In the genomic region with DNA sequence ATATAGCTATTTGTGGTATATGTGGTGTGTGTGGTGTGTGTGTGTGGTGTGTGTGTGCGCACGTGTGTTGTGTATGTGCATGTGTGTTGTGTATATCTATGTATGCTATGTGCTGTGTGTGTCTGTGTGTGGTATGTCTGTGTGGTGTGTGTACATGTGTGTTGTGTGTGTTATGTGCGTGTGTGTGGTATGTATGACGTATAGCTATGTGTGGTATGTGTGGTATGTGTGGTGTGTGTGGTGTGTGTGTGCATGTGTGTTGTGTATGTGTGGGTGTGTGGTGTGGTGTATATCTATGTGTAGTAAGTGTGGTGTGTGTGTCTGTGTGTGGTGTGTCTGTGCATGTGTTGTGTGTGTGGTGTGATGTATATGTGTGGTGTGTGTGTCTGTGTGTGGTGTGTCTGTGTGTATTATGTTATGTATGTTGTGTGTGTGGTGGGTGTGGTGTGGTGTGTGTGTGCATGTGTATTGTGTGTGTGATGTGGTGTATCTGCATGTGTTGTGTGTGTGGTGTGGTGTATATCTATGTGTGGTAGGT, we compare ENCODE assay signal across 24 cellular contexts. TPM values are rescaled to one million over a fixed set of nuclear protein-coding genes. Genes with fewer than 3 reads are reported as not detected.
"Had no signal": no experiment of that assay in that cellular context is flagged by ENCODE, and none has a peak within 500 bp of the region (broad histone marks: within the 10 kb centered on the region; RNA-seq: fewer than 3 reads in every experiment).

No MANE protein-coding gene starts in this region.

- FAIRE-seq: pancreas had no signal

- H3K27ac ChIP-seq: colonic mucosa, epithelial cell of prostate, foreskin keratinocyte, neutrophil, pancreas, skin epidermis, stomach, testis had no signal

- H3K27me3 ChIP-seq: colonic mucosa, foreskin keratinocyte, pancreas, testis, upper lobe of left lung had no signal

- H3K9me3 ChIP-seq: colonic mucosa, neutrophil, pancreas, stomach, testis, upper lobe of left lung had no signal

- DNase-seq: activated CD4-positive, alpha-beta T cell treated with anti-CD3 and anti-CD28 coated beads, Interleukin-2, amount 10 ng/mL, durations not matched to agents 24 days and 14 days; activated CD8-positive, alpha-beta T cell treated with anti-CD3 and anti-CD28 coated beads for 36 hours; activated naive CD4-positive, alpha-beta T cell treated with anti-CD3 and anti-CD28 coated beads for 36 hours; activated T-cell treated with anti-CD3 and anti-CD28 coated beads, Interleukin-2, amount 50 U/mL, for 24 hours; colonic mucosa; foreskin keratinocyte; glutamatergic neuron; mesendoderm; natural killer cell; pancreas; stimulated activated CD4-positive, alpha-beta T cell treated with anti-CD3 and anti-CD28 coated beads, Interleukin-4, amount 100 ng/mL, for 1 hour; stomach; T1000; testis had no signal

- H3K4me1 ChIP-seq: colonic mucosa, pancreas, testis had no signal

- H3K36me3 ChIP-seq: colonic mucosa, neutrophil, pancreas, stomach, upper lobe of left lung had no signal

- H3K4me3 ChIP-seq: colonic mucosa, skin epidermis, stomach, testis had no signal

- ATAC-seq: activated CD8-positive, alpha-beta T cell treated with anti-CD3 and anti-CD28 coated beads for 36 hours; foreskin keratinocyte; stimulated activated effector memory CD8-positive, alpha-beta T cell treated with anti-CD3 and anti-CD28 coated beads, Interleukin-12 subunit alpha, Interleukin-12 subunit beta, amount 100 ng/mL, for 72 hours had no signal

RNA-seq across cellular contexts. Expression of gene EDN2, which starts 59.8 kb away (rescaled TPM):
- total RNA-seq: activated CD4-positive, alpha-beta T cell treated with anti-CD3 and anti-CD28 coated beads, Interleukin-2, amount 10 ng/mL, durations not matched to agents 24 days and 14 days; activated CD8-positive, alpha-beta T cell treated with anti-CD3 and anti-CD28 coated beads for 36 hours; activated naive CD4-positive, alpha-beta T cell treated with anti-CD3 and anti-CD28 coated beads for 36 hours; activated T-helper 2 cell treated with anti-CD3 and anti-CD28 coated beads, Interferon-gamma antibody, Interleukin-2, Interleukin-4, amounts not matched to agents 10 μg/mL and 5 μg/mL and 100 μg/mL, durations not matched to agents 14 hours and 24 hours and 36 hours; endodermal cell; fibroblast of lung; kidney epithelial cell; T-helper 1 cell treated with Interleukin-12 subunit alpha and Interleukin-12 subunit beta and Interleukin-4 antibody, amounts not matched to agents 30 ng/mL and 1 ng/mL, for 36 hours; testis had no signal
- polyA plus RNA-seq: fibroblast of lung had no signal
